ENCODE assay signal across 17 cellular contexts in the genomic region with DNA sequence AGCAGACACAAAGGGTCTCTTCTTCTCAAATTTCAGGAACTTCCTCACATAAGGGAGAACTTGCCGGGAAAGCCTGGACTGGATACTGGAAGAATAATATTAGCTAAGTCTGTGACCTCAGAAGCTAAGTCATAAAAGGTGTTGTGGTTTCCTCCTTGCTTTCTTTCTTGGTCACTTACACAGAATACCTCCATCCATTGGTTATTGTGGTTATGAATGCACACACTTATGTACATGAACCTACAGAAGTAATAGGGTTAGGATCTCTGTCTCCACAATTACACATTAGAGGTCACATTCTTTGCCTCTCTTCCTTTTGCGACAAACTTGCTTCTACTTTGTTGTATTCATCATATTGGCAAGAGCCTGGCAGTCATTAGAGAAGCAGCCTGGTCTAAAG. TPM values are rescaled to one million over a fixed set of nuclear protein-coding genes. Genes with fewer than 3 reads are reported as not detected.
DNase-seq lines count a peak whose midpoint lies in the region; ATAC-seq and TF ChIP-seq lines count a peak whose summit lies in the region.
"Had no signal": no experiment of that assay in that cellular context is flagged by ENCODE, and none has a peak within 500 bp of the region (broad histone marks: within the 10 kb centered on the region; RNA-seq: fewer than 3 reads in every experiment).

No MANE protein-coding gene starts in this region.

- TF ChIP-seq CTCF in DND-41 (IDR thresholded peaks at IDR 0.05; ENCODE audit: borderline replicate concordance, extremely low read depth, low read length, poor library complexity, severe bottlenecking), result no peak
- no peak for TF ChIP-seq CTCF in dorsolateral prefrontal cortex (IDR thresholded peaks at IDR 0.05 in 54 of 56, conservative IDR thresholded peaks at IDR 0.05 in 2 of 56; ENCODE audit: low read depth in 1 of 56, partially characterized antibody in 56 of 56)
- no peak for TF ChIP-seq CTCF in BE2C (IDR thresholded peaks at IDR 0.05; ENCODE audit: low read depth, low read length)

- no peak overlapping the region for H3K4me3 ChIP-seq in DND-41 (ENCODE audit: low read depth in 1 of 2, low read length in 2 of 2)
- no peak overlapping the region for H3K4me3 ChIP-seq in dorsolateral prefrontal cortex
- no peak overlapping the region for H3K4me3 ChIP-seq in BE2C (ENCODE audit: low read depth, low read length)
- H3K4me3 ChIP-seq: A549, HAP-1 had no signal

- H3K27me3 ChIP-seq in DND-41 (ENCODE audit: insufficient read depth, low read length, poor library complexity) (no peaks in the 10 kb centered on the region), dorsolateral prefrontal cortex (no peaks in the 10 kb centered on the region), BE2C (0 out of 2 replicates have a peak, but pooled peaks cover 1% of the 10 kb centered on the region)

- H3K9ac ChIP-seq in DND-41 (ENCODE audit: low read depth, low read length), result no peak overlapping the region

- H3K79me2 ChIP-seq in DND-41 (ENCODE audit: insufficient read depth, low read length), result no peaks in the 10 kb centered on the region

- H4K20me1 ChIP-seq in DND-41 (ENCODE audit: insufficient read depth, low read length), result no peaks in the 10 kb centered on the region

- no peak overlapping the region for H2AFZ ChIP-seq in DND-41 (ENCODE audit: low read depth, low read length)

- H3K36me3 ChIP-seq in DND-41 (ENCODE audit: insufficient read depth, low read length) (no peaks in the 10 kb centered on the region), BE2C (no peaks in the 10 kb centered on the region)
- H3K36me3 ChIP-seq: HAP-1 had no signal

- no peaks in the 10 kb centered on the region for H3K9me3 ChIP-seq in DND-41 (ENCODE audit: insufficient read depth, low read length, severe bottlenecking)
- no peaks in the 10 kb centered on the region for H3K9me3 ChIP-seq in BE2C
- H3K9me3 ChIP-seq: A549, HAP-1 had no signal

- H3K4me1 ChIP-seq in DND-41 (ENCODE audit: insufficient read depth, low read length), result 0 out of 2 replicates have a peak, but pooled peaks cover 3% of the 10 kb centered on the region
- no peaks in the 10 kb centered on the region for H3K4me1 ChIP-seq in BE2C
- H3K4me1 ChIP-seq: A549, HAP-1 had no signal

- intact Hi-C loops in dorsolateral prefrontal cortex (cut with DNase I), result no loop called here

- ATAC-seq in DND-41 (ENCODE audit: insufficient read depth, low read depth), result 0 out of 3 replicates have a peak, but pooled peaks have one; percentile 33
- ATAC-seq: A549 had no signal

- no peak overlapping the region for H3K27ac ChIP-seq in DND-41 (ENCODE audit: low read length)
- H3K27ac ChIP-seq in dorsolateral prefrontal cortex, result peak overlapping the region in 31 of 59 donors; percentile 6 to 84 (median 48)
- H3K27ac ChIP-seq: A549 had no signal

- DNase-seq in DND-41 (no peak), OCI-M1 (lab: John Stamatoyannopoulos, UW) (peak; percentile 6), dorsolateral prefrontal cortex (no peak), NCI-H748 treated with DMSO at 0.1 percent for 48 hours (lab: John Stamatoyannopoulos, UW) (no peak), SKM-1 (lab: John Stamatoyannopoulos, UW; ENCODE audit: unreplicated experiment) (no peak), BE2C (no peak)
- DNase-seq: 8988T; ACHN; AML-193; C1 segment of cervical spinal cord; CD8-positive, alpha-beta memory T cell; DMS53; DMS79 treated with DMSO at 0.1 percent for 48 hours; GOT3; HFFc6 had no signal

- no peak overlapping the region for H3K4me2 ChIP-seq in DND-41 (ENCODE audit: insufficient read depth, low read length)
- H3K4me2 ChIP-seq: A549 had no signal

RNA-seq across cellular contexts. Expression of a gene that starts 40.4 kb away (rescaled TPM):
- 10 to 100 TPM in 90 of 120 experiments, 1 to 10 TPM in 30; 4.1 to 20.8 (median 12.3) TPM for total RNA-seq in dorsolateral prefrontal cortex
- polyA plus RNA-seq in BE2C (2012; ENCODE audit: insufficient read depth, insufficient read length, low read depth), result 0.46 TPM

RNA-seq across cellular contexts. Expression of a gene that starts 43.9 kb away (rescaled TPM):
- total RNA-seq in dorsolateral prefrontal cortex, result 10 to 100 TPM; 11.0 to 38.3 (median 22.4) TPM
- polyA plus RNA-seq in BE2C (2012; ENCODE audit: insufficient read depth, insufficient read length, low read depth), result 3.7 TPM
